Comparison of ENCODE assay signal across 1 cellular context in the genomic region with DNA sequence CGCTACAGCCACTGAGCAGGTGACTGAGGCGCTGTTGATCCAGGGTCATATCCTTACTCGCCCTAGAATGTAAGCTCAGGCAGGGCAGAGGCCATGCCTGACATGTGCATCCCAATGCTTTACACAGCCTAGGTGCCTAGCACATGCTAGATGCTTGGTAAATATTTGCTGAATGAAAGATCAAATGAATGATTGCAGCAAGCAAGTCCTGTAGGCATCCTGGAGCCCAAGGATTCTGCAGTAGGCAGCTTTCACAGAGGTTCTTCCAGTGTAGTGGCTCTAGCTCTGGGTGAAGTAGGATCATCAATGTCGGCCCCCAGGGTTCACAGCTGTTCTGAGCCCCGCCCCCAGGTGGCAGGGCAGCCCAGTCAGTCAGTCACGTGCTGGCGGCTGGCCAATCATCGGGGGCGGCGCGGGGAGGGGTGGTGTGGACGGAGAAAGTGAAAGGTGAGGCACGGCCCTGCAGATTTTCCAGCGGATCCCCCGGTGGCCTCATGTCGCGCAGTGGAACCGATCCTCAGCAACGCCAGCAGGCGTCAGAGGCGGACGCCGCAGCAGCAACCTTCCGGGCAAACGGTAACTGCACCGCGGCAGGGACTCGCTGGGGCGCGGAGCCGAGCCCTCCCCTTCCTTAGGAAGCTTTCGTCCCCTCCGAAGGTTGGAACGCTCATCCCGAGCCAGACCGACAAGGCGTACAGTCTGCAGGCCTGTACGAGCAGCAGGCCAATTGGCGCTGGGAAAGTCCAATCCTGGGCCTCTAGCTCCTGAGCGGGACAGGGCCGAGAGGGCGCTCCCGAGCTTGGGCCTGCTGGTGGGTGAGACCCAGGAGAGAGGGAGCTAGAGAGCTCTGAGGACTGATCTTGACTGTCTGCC.
A peak's percentile ranks its signal among the peaks of the same experiment; 100 is the strongest.
TF ChIP-seq lines count a peak whose summit lies in the region.

Gene GALT (plus strand): TSS at position 465 of the 873 bp plus-strand sequence. CDS start 30 bp downstream, at position 495.

TF ChIP-seq in K562, 482 proteins besides CTCF, POLR2A, EP300 and RAD21 (continued from another document and continues in another):
- peak; percentile 68 to 69; a peak in 3 of 4 replicates for TF ChIP-seq MNT (conservative IDR thresholded peaks at IDR 0.05)
- no peak for TF ChIP-seq SNIP1 (IDR thresholded peaks at IDR 0.05; ENCODE audit: low read depth)
- no peak for TF ChIP-seq POU5F1 (IDR thresholded peaks at IDR 0.05; ENCODE audit: borderline replicate concordance, low read depth, low read length, partially characterized antibody)
- TF ChIP-seq GTF3C2 (IDR thresholded peaks at IDR 0.05; ENCODE audit: borderline replicate concordance, extremely low read depth, insufficient read length) = no peak
- TF ChIP-seq DNMT1 (IDR thresholded peaks at IDR 0.05) = no peak
- no peak for TF ChIP-seq ZNF644 (tag; IDR thresholded peaks at IDR 0.05; ENCODE audit: low read depth)
- no peak for TF ChIP-seq FOXJ3 (CRISPR knock-in tag; IDR thresholded peaks at IDR 0.05)
- TF ChIP-seq, protein P1, sequence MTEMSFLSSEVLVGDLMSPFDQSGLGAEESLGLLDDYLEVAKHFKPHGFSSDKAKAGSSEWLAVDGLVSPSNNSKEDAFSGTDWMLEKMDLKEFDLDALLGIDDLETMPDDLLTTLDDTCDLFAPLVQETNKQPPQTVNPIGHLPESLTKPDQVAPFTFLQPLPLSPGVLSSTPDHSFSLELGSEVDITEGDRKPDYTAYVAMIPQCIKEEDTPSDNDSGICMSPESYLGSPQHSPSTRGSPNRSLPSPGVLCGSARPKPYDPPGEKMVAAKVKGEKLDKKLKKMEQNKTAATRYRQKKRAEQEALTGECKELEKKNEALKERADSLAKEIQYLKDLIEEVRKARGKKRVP (CRISPR knock-in tag; IDR thresholded peaks at IDR 0.05) = no peak
- no peak for TF ChIP-seq FOXK1 (CRISPR knock-in tag; IDR thresholded peaks at IDR 0.05; ENCODE audit: borderline replicate concordance)
- no peak for TF ChIP-seq SMARCE1 (IDR thresholded peaks at IDR 0.05)
- no peak for TF ChIP-seq NR4A1 (CRISPR knock-in tag; IDR thresholded peaks at IDR 0.05)
- no peak; the same call in 1 of the 2 replicates for TF ChIP-seq NR4A1 (tag; IDR thresholded peaks at IDR 0.05)
- TF ChIP-seq PCBP1 (IDR thresholded peaks at IDR 0.05; ENCODE audit: low read depth, low read length, poor library complexity, severe bottlenecking) = no peak
- TF ChIP-seq MAFF (IDR thresholded peaks at IDR 0.05; ENCODE audit: low read length) = no peak
- TF ChIP-seq CGGBP1 (CRISPR knock-in tag; IDR thresholded peaks at IDR 0.05) = no peak
- TF ChIP-seq POLR2AphosphoS2 (IDR thresholded peaks at IDR 0.05; ENCODE audit: low read length) = no peak
- no peak for TF ChIP-seq ZNF444 (CRISPR knock-in tag; IDR thresholded peaks at IDR 0.05)
- TF ChIP-seq FUS (optimal IDR thresholded peaks at IDR 0.05; ENCODE audit: low read depth, low read length) = no peak
- TF ChIP-seq, protein P2, sequence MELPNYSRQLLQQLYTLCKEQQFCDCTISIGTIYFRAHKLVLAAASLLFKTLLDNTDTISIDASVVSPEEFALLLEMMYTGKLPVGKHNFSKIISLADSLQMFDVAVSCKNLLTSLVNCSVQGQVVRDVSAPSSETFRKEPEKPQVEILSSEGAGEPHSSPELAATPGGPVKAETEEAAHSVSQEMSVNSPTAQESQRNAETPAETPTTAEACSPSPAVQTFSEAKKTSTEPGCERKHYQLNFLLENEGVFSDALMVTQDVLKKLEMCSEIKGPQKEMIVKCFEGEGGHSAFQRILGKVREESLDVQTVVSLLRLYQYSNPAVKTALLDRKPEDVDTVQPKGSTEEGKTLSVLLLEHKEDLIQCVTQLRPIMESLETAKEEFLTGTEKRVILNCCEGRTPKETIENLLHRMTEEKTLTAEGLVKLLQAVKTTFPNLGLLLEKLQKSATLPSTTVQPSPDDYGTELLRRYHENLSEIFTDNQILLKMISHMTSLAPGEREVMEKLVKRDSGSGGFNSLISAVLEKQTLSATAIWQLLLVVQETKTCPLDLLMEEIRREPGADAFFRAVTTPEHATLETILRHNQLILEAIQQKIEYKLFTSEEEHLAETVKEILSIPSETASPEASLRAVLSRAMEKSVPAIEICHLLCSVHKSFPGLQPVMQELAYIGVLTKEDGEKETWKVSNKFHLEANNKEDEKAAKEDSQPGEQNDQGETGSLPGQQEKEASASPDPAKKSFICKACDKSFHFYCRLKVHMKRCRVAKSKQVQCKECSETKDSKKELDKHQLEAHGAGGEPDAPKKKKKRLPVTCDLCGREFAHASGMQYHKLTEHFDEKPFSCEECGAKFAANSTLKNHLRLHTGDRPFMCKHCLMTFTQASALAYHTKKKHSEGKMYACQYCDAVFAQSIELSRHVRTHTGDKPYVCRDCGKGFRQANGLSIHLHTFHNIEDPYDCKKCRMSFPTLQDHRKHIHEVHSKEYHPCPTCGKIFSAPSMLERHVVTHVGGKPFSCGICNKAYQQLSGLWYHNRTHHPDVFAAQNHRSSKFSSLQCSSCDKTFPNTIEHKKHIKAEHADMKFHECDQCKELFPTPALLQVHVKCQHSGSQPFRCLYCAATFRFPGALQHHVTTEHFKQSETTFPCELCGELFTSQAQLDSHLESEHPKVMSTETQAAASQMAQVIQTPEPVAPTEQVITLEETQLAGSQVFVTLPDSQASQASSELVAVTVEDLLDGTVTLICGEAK (IDR thresholded peaks at IDR 0.05) = 0 out of 2 replicates have a peak, but pooled peaks have one; percentile 30
- TF ChIP-seq, protein P2 (CRISPR knock-in tag; IDR thresholded peaks at IDR 0.05) = no peak
- TF ChIP-seq STAT5A (IDR thresholded peaks at IDR 0.05; ENCODE audit: borderline replicate concordance, low read length) = no peak
- no peak for TF ChIP-seq MAFG (tag; conservative IDR thresholded peaks at IDR 0.05)
- no peak for TF ChIP-seq ZNF165 (CRISPR knock-in tag; IDR thresholded peaks at IDR 0.05; ENCODE audit: borderline replicate concordance)
